34 cellular contexts compared by ENCODE assay signal in the genomic region with DNA sequence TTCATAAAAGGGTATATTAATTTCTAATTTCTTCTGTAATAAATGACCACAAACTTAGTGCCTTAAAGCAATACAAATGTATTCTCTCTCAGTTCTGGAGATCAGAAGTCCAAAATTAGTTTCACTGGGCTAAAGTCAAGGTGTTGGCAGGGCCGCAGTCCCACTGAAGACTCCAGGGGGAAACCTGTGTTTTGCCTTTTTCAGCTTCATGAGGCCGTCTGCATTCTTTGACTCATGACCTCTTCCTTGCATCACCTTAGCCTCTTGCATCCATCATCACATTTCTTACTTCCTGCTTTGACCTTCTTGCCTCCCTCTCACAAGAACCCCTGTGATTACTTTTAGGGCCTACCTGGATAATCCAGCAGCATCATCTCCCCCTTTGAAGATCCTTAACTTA.
"Had no signal": no experiment of that assay in that cellular context is flagged by ENCODE, and none has a peak within 500 bp of the region (broad histone marks: within the 10 kb centered on the region; RNA-seq: fewer than 3 reads in every experiment).

No MANE protein-coding gene starts in this region.

- DNase-seq: activated B cell treated with CpG ODN at 0.5 μM for 24 hours; activated CD4-positive, alpha-beta memory T cell treated with anti-CD3 and anti-CD28 coated beads for 36 hours; activated CD4-positive, alpha-beta T cell treated with anti-CD3 and anti-CD28 coated beads for 4 hours; activated CD4-positive, alpha-beta T cell treated with anti-CD3 and anti-CD28 coated beads, Interleukin-2, amount 10 ng/mL, durations not matched to agents 24 days and 14 days; activated CD4-positive, alpha-beta T cell treated with anti-CD3 and anti-CD28 coated beads, Interleukin-2, amount 50 U/mL, for 1 hour; activated CD4-positive, alpha-beta T cell treated with anti-CD3 and anti-CD28 coated beads, Interleukin-2, amount 50 U/mL, for 4 hours; activated CD4-positive, CD25-positive, alpha-beta regulatory T cell treated with anti-CD3 and anti-CD28 coated beads, Interleukin-2, amount 50 U/mL, for 72 hours; activated CD8-positive, alpha-beta memory T cell treated with anti-CD3 and anti-CD28 coated beads, Interleukin-2, amount 50 U/mL, for 4 hours; activated CD8-positive, alpha-beta T cell treated with anti-CD3 and anti-CD28 coated beads for 36 hours; activated gamma-delta T cell treated with Interleukin-2 at 50 U/mL for 16 hours; activated naive CD4-positive, alpha-beta T cell; activated naive CD4-positive, alpha-beta T cell treated with anti-CD3 and anti-CD28 coated beads for 36 hours; activated naive CD4-positive, alpha-beta T cell treated with anti-CD3 and anti-CD28 coated beads, Interleukin-2, amount 50 U/mL, for 16 hours; activated naive CD8-positive, alpha-beta T cell treated with anti-CD3 and anti-CD28 coated beads for 36 hours; activated T-cell treated with anti-CD3 and anti-CD28 coated beads for 4 hours; activated T-cell treated with anti-CD3 and anti-CD28 coated beads, Interleukin-2, amount 50 U/mL, for 1 hour; activated T-cell treated with anti-CD3 and anti-CD28 coated beads, Interleukin-2, amount 50 U/mL, for 4 hours; activated T-cell treated with anti-CD3 and anti-CD28 coated beads, Interleukin-2, amount 50 U/mL, for 72 hours; adrenal gland; amniotic stem cell; aorta; brain microvascular endothelial cell; central memory CD4-positive, alpha-beta T cell; T-helper 1 cell; T-helper 2 cell; T-helper 9 cell had no signal

- H3K27me3 Mint-ChIP-seq: activated naive CD8-positive, alpha-beta T cell treated with anti-CD3 and anti-CD28 coated beads for 36 hours had no signal

- H3K9me3 ChIP-seq: adrenal gland, body of pancreas, breast epithelium had no signal

- H3K4me1 Mint-ChIP-seq: activated B cell treated with CpG ODN at 0.5 μM for 24 hours; activated naive CD8-positive, alpha-beta T cell treated with anti-CD3 and anti-CD28 coated beads for 36 hours; activated T-helper 17 cell treated with anti-CD3 and anti-CD28 coated beads, Interleukin-2, amount 50 U/mL, for 72 hours had no signal

- H3K27me3 ChIP-seq: adrenal gland, body of pancreas, breast epithelium had no signal

- H3K27ac Mint-ChIP-seq: activated B cell treated with CpG ODN at 0.5 μM for 24 hours; activated CD4-positive, alpha-beta memory T cell treated with anti-CD3 and anti-CD28 coated beads for 36 hours; activated CD4-positive, alpha-beta T cell treated with anti-CD3 and anti-CD28 coated beads, Interleukin-2, amount 10 ng/mL, durations not matched to agents 24 days and 14 days; activated CD8-positive, alpha-beta T cell treated with anti-CD3 and anti-CD28 coated beads for 36 hours; activated naive CD4-positive, alpha-beta T cell treated with anti-CD3 and anti-CD28 coated beads for 36 hours; activated naive CD4-positive, alpha-beta T cell treated with anti-CD3 and anti-CD28 coated beads, Interleukin-2, amount 50 U/mL, for 72 hours; activated naive CD8-positive, alpha-beta T cell treated with anti-CD3 and anti-CD28 coated beads for 36 hours; activated T-cell treated with anti-CD3 and anti-CD28 coated beads, Interleukin-2, amount 50 U/mL, for 72 hours; activated T-helper 1 cell treated with anti-CD3 and anti-CD28 coated beads, Interleukin-12 subunit alpha, Interleukin-12 subunit beta, Interleukin-2, Interleukin-4 antibody, amounts not matched to agents 30 ng/mL and 10 ng/mL and 1 ng/mL, durations not matched to agents 14 hours and 24 hours and 36 hours; activated T-helper 17 cell treated with anti-CD3 and anti-CD28 coated beads, Interleukin-2, amount 50 U/mL, for 72 hours; T-helper 1 cell treated with Interleukin-12 subunit alpha and Interleukin-12 subunit beta and Interleukin-4 antibody, amounts not matched to agents 30 μg/mL and 1 μg/mL, for 36 hours; T-helper 2 cell treated with Interferon-gamma antibody and Interleukin-4, amounts not matched to agents 5 μg/mL and 100 μg/mL, for 36 hours had no signal

- H3K4me1 ChIP-seq: adrenal gland, body of pancreas, breast epithelium had no signal

- H3K36me3 ChIP-seq: adrenal gland, brain microvascular endothelial cell, breast epithelium had no signal

- H3K4me3 Mint-ChIP-seq: activated B cell treated with CpG ODN at 0.5 μM for 24 hours; activated CD4-positive, alpha-beta memory T cell treated with anti-CD3 and anti-CD28 coated beads for 36 hours; activated CD4-positive, alpha-beta T cell treated with anti-CD3 and anti-CD28 coated beads, Interleukin-2, amount 10 ng/mL, durations not matched to agents 24 days and 14 days; activated CD8-positive, alpha-beta T cell treated with anti-CD3 and anti-CD28 coated beads for 36 hours; activated naive CD4-positive, alpha-beta T cell treated with anti-CD3 and anti-CD28 coated beads for 36 hours; activated naive CD8-positive, alpha-beta T cell treated with anti-CD3 and anti-CD28 coated beads for 36 hours; activated T-cell treated with anti-CD3 and anti-CD28 coated beads, Interleukin-2, amount 50 U/mL, for 4 hours; activated T-cell treated with anti-CD3 and anti-CD28 coated beads, Interleukin-2, amount 50 U/mL, for 72 hours; activated T-helper 1 cell treated with anti-CD3 and anti-CD28 coated beads, Interleukin-12 subunit alpha, Interleukin-12 subunit beta, Interleukin-2, Interleukin-4 antibody, amounts not matched to agents 30 ng/mL and 10 ng/mL and 1 ng/mL, durations not matched to agents 14 hours and 24 hours and 36 hours; activated T-helper 17 cell treated with anti-CD3 and anti-CD28 coated beads, Interleukin-2, amount 50 U/mL, for 72 hours; T-helper 1 cell treated with Interleukin-12 subunit alpha and Interleukin-12 subunit beta and Interleukin-4 antibody, amounts not matched to agents 30 μg/mL and 1 μg/mL, for 36 hours; T-helper 2 cell treated with Interferon-gamma antibody and Interleukin-4, amounts not matched to agents 5 μg/mL and 100 μg/mL, for 36 hours had no signal

- H3K4me3 ChIP-seq: adrenal gland, body of pancreas, breast epithelium had no signal

- H3K36me3 Mint-ChIP-seq: activated CD4-positive, alpha-beta memory T cell treated with anti-CD3 and anti-CD28 coated beads for 36 hours; activated naive CD4-positive, alpha-beta T cell treated with anti-CD3 and anti-CD28 coated beads, Interleukin-2, amount 50 U/mL, for 72 hours; activated naive CD8-positive, alpha-beta T cell treated with anti-CD3 and anti-CD28 coated beads for 36 hours had no signal

- H3K9me3 Mint-ChIP-seq: activated CD4-positive, alpha-beta memory T cell treated with anti-CD3 and anti-CD28 coated beads for 36 hours; activated CD4-positive, alpha-beta T cell treated with anti-CD3 and anti-CD28 coated beads, Interleukin-2, amount 10 ng/mL, durations not matched to agents 24 days and 14 days; activated CD8-positive, alpha-beta T cell treated with anti-CD3 and anti-CD28 coated beads for 36 hours; activated naive CD4-positive, alpha-beta T cell treated with anti-CD3 and anti-CD28 coated beads for 36 hours; activated naive CD4-positive, alpha-beta T cell treated with anti-CD3 and anti-CD28 coated beads, Interleukin-2, amount 50 U/mL, for 72 hours; activated naive CD8-positive, alpha-beta T cell treated with anti-CD3 and anti-CD28 coated beads for 36 hours; activated T-cell treated with anti-CD3 and anti-CD28 coated beads, Interleukin-2, amount 50 U/mL, for 4 hours; activated T-cell treated with anti-CD3 and anti-CD28 coated beads, Interleukin-2, amount 50 U/mL, for 72 hours; activated T-helper 1 cell treated with anti-CD3 and anti-CD28 coated beads, Interleukin-12 subunit alpha, Interleukin-12 subunit beta, Interleukin-2, Interleukin-4 antibody, amounts not matched to agents 30 ng/mL and 10 ng/mL and 1 ng/mL, durations not matched to agents 14 hours and 24 hours and 36 hours; activated T-helper 17 cell treated with anti-CD3 and anti-CD28 coated beads, Interleukin-2, amount 50 U/mL, for 72 hours; T-helper 1 cell treated with Interleukin-12 subunit alpha and Interleukin-12 subunit beta and Interleukin-4 antibody, amounts not matched to agents 30 μg/mL and 1 μg/mL, for 36 hours; T-helper 2 cell treated with Interferon-gamma antibody and Interleukin-4, amounts not matched to agents 5 μg/mL and 100 μg/mL, for 36 hours had no signal

- H3K27ac ChIP-seq: adrenal gland, body of pancreas, brain microvascular endothelial cell, breast epithelium, VCaP had no signal
